ENCODE assay signal across 12 cellular contexts in the genomic region with DNA sequence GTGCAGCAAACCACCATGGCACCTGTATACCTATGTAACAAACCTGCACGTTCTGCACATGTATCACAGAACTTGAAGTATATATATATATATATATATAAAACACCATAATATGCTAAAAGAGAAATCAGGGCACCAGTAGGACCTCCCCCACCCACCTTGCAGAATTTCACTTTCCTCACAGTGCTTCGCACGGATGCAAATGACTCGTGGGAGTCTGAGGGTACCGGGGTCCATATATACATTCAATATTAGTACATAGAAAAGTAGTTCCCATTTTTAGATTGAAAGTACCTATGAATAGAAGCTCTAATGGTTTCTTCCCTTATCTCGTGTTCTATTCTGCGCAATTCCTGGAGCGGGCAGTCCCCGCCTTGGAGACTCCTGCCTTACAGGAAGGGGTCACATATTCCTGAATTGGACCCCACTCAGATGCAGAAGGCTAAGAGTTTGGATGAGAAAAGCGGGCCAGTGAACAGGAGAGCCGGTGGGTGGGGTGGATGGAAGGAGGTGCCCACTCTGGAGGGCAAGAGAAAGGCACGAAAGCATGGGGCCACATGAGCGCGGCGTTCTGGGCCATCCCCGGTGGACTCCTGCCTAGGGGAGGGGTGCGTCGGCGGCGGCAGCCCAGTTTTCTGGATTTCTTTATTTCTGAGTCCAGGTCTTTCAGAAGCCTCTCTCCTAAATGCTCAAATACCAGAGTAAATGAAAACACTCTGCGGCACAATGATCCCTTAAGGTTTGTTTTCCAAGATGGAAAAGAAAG.
A peak's percentile ranks its signal among the peaks of the same experiment; 100 is the strongest.
DNase-seq lines count a peak whose midpoint lies in the region; ATAC-seq and TF ChIP-seq lines count a peak whose summit lies in the region.
"Had no signal": no experiment of that assay in that cellular context is flagged by ENCODE, and none has a peak within 500 bp of the region (broad histone marks: within the 10 kb centered on the region; RNA-seq: fewer than 3 reads in every experiment).

No MANE protein-coding gene starts in this region.

- H3K4me3 Mint-ChIP-seq in MCF 10A (ENCODE audit: unreplicated experiment), result no peak overlapping the region
- H3K4me3 Mint-ChIP-seq in naive thymus-derived CD4-positive, alpha-beta T cell, result peak overlapping the region in 2 of 10 donors; percentile 2 to 5

- H3K36me3 ChIP-seq in left ventricle myocardium inferior, result no peaks in the 10 kb centered on the region
- H3K36me3 ChIP-seq in naive thymus-derived CD4-positive, alpha-beta T cell (ENCODE audit: control insufficient read depth in 2 of 3, insufficient read depth in 3 of 3, low read length in 3 of 3), result no peaks in the 10 kb centered on the region
- H3K36me3 ChIP-seq in transverse colon, result no peaks in the 10 kb centered on the region
- peaks cover 16% of the 10 kb centered on the region for H3K36me3 ChIP-seq in MG63

- 89% methylated on average over 19 to 21 of the region's 21 CpGs for WGBS in transverse colon (ENCODE audit: low coverage in 1 of 2), 2 donors

- CTCF ChIA-PET in MCF 10A (lab: Yijun Ruan, JAX), result interaction anchor here (1.3 kb wide), 1 partner anchor 161 kb away, joined by 4 read pairs; no protein-coding TSS in a partner anchor
- CTCF ChIA-PET in naive thymus-derived CD4-positive, alpha-beta T cell (lab: Charles Lee), result no interaction called here

- DNase-seq in left ventricle myocardium inferior (no peak), left ventricle myocardium superior (no peak), MCF 10A (ENCODE audit: unreplicated experiment) (no peak), transverse colon (no peak), OCI-M1 (lab: John Stamatoyannopoulos, UW) (no peak), MG63 (no peak), NCI-H2196 (lab: John Stamatoyannopoulos, UW; ENCODE audit: unreplicated experiment) (no peak)
- peak in 1 of 9 donors; percentile 16 for DNase-seq in naive thymus-derived CD4-positive, alpha-beta T cell
- DNase-seq: dermis blood vessel endothelial cell; glutamatergic neuron; NCI-H2081; stimulated activated CD4-positive, alpha-beta T cell treated with anti-CD3 and anti-CD28 coated beads, Interleukin-12 subunit alpha, Interleukin-12 subunit beta, amount 100 ng/mL, for 4 hours had no signal

- ATAC-seq in left ventricle myocardium superior, result no peak
- ATAC-seq in naive thymus-derived CD4-positive, alpha-beta T cell, result no peak

- H3K27me3 Mint-ChIP-seq in MCF 10A (ENCODE audit: insufficient read depth, unreplicated experiment), result no peaks in the 10 kb centered on the region
- no peaks in the 10 kb centered on the region for H3K27me3 Mint-ChIP-seq in naive thymus-derived CD4-positive, alpha-beta T cell

- intact Hi-C loops in left ventricle myocardium inferior (cut with micrococcal nuclease) (no loop called here), left ventricle myocardium superior (cut with micrococcal nuclease) (no loop called here), MCF 10A (cut with micrococcal nuclease) (loop anchor here (10.0 kb wide), 1 partner anchor 426 kb away; no protein-coding TSS in a partner anchor), transverse colon (cut with DNase I; ENCODE audit: low total_unique reads) (no loop called here)
- intact Hi-C loops in naive thymus-derived CD4-positive, alpha-beta T cell (cut with micrococcal nuclease), result no loop called here

- peaks cover 28% of the 10 kb centered on the region for H3K4me1 Mint-ChIP-seq in MCF 10A (ENCODE audit: insufficient read depth, unreplicated experiment)
- H3K4me1 Mint-ChIP-seq in naive thymus-derived CD4-positive, alpha-beta T cell, result peaks cover 29 to 76% (median 58%) of the 10 kb centered on the region in 7 donors

- H3K4me3 ChIP-seq in left ventricle myocardium inferior, result peak overlapping the region; percentile 54
- no peak overlapping the region for H3K4me3 ChIP-seq in naive thymus-derived CD4-positive, alpha-beta T cell (ENCODE audit: low read length)
- no peak overlapping the region for H3K4me3 ChIP-seq in transverse colon
- H3K4me3 ChIP-seq in MG63, result no peak overlapping the region

- no peak for TF ChIP-seq POLR2A in transverse colon (IDR thresholded peaks at IDR 0.05)

- no TSS peak for BruUV-seq in MCF 10A (replicated peaks; lab: Mats Ljungman, UMichigan)

- no peaks in the 10 kb centered on the region for H3K36me3 Mint-ChIP-seq in MCF 10A (ENCODE audit: insufficient read depth, unreplicated experiment)
- H3K36me3 Mint-ChIP-seq in naive thymus-derived CD4-positive, alpha-beta T cell, result peaks cover 7 to 38% (median 21%) of the 10 kb centered on the region in 5 donors

- POLR2A ChIA-PET in MCF 10A (lab: Yijun Ruan, JAX), result interaction anchor here (0.8 kb wide), 1 partner anchor 37 kb away, joined by 3 read pairs; no protein-coding TSS in a partner anchor
- POLR2A ChIA-PET in naive thymus-derived CD4-positive, alpha-beta T cell (lab: Charles Lee), result interaction anchor here (1.7 kb wide), 1 partner anchor 28 kb away, joined by 6 read pairs; no protein-coding TSS in a partner anchor

- no peak for TF ChIP-seq EP300 in transverse colon (IDR thresholded peaks at IDR 0.05; ENCODE audit: low read depth)

- TF ChIP-seq CTCF in left ventricle myocardium inferior (IDR thresholded peaks at IDR 0.05; ENCODE audit: borderline replicate concordance) (no peak), MCF 10A (IDR thresholded peaks at IDR 0.05; ENCODE audit: unreplicated experiment) (no peak), transverse colon (IDR thresholded peaks at IDR 0.05) (no peak)

- in situ Hi-C loops in transverse colon (cut with MboI; ENCODE audit: low pct_ligation_motif_present in 1 of 4, low pct_unique_long_range_greater_than_20kb in 1 of 4, low sequenced_read_pairs in 3 of 4), result loop anchor here in 1 of 4 donors (25.0 kb wide), 1 partner anchor 139 kb away; no protein-coding TSS in a partner anchor

- peaks cover 7% of the 10 kb centered on the region for H3K9me3 ChIP-seq in left ventricle myocardium inferior (replicated peaks)
- peaks cover 0 to 5% (median 0%) of the 10 kb centered on the region in 3 experiments for H3K9me3 ChIP-seq in naive thymus-derived CD4-positive, alpha-beta T cell (ENCODE audit: control insufficient read depth in 2 of 3, low read length in 3 of 3)
- H3K9me3 ChIP-seq in transverse colon, result no peaks in the 10 kb centered on the region
- no peaks in the 10 kb centered on the region for H3K9me3 ChIP-seq in MG63

- H3K27ac ChIP-seq in left ventricle myocardium inferior (replicated peaks), result peak overlapping the region; percentile 80
- H3K27ac ChIP-seq in naive thymus-derived CD4-positive, alpha-beta T cell (ENCODE audit: low read depth, low read length), result no peak overlapping the region
- peak overlapping the region in 3 of 4 donors; percentile 37 to 64 (median 62) for H3K27ac ChIP-seq in transverse colon

- H3K27me3 ChIP-seq in left ventricle myocardium inferior (ENCODE audit: low read depth) (no peaks in the 10 kb centered on the region), transverse colon (no peaks in the 10 kb centered on the region), MG63 (no peaks in the 10 kb centered on the region)
- no peaks in the 10 kb centered on the region for H3K27me3 ChIP-seq in naive thymus-derived CD4-positive, alpha-beta T cell (ENCODE audit: control insufficient read depth in 2 of 2, insufficient read depth in 2 of 2, low read length in 2 of 2)

- peak overlapping the region; percentile 46 for H3K27ac Mint-ChIP-seq in MCF 10A (ENCODE audit: low read depth, unreplicated experiment)
- H3K27ac Mint-ChIP-seq in naive thymus-derived CD4-positive, alpha-beta T cell, result peak overlapping the region in 7 of 9 donors; percentile 9 to 94 (median 44)

- no peaks in the 10 kb centered on the region for H3K9me3 Mint-ChIP-seq in MCF 10A (ENCODE audit: unreplicated experiment)
- peaks cover 0 to 18% (median 6%) of the 10 kb centered on the region in 11 donors for H3K9me3 Mint-ChIP-seq in naive thymus-derived CD4-positive, alpha-beta T cell

- H3K4me1 ChIP-seq in left ventricle myocardium inferior (peaks cover 45% of the 10 kb centered on the region), transverse colon (peaks cover 12 to 51% (median 32%) of the 10 kb centered on the region in 4 donors)
- H3K4me1 ChIP-seq in naive thymus-derived CD4-positive, alpha-beta T cell (ENCODE audit: control insufficient read depth in 2 of 2, insufficient read depth in 2 of 2, low read length in 2 of 2), result peaks cover 0 to 19% of the 10 kb centered on the region in 2 donors
